ENCODE assay signal across 9 cellular contexts in the genomic region with DNA sequence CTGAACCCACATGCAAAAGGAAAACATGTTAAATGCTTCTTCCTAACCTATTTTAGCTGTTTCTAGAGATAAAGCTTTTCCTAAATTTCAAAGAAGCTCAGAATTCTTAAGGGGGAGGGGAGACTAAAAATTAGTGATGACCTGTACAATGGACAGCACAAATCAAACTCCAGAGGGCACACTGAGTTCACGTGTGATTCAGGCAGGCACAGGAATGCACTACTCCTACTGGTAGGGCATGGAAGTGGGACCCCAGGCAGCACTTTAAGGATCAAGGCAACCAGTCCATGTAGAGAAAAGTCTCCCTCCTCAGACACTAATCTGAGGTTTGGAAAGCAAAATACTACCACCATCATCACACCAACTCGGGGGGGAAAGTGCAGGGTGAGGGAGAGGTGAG. TPM values are rescaled to one million over a fixed set of nuclear protein-coding genes. Genes with fewer than 3 reads are reported as not detected.
DNase-seq lines count a peak whose midpoint lies in the region; ATAC-seq and TF ChIP-seq lines count a peak whose summit lies in the region.
"Had no signal": no experiment of that assay in that cellular context is flagged by ENCODE, and none has a peak within 500 bp of the region (broad histone marks: within the 10 kb centered on the region; RNA-seq: fewer than 3 reads in every experiment).

No MANE protein-coding gene starts in this region.

- TF ChIP-seq POLR2A in body of pancreas (IDR thresholded peaks at IDR 0.05): no peak

- no peaks in the 10 kb centered on the region for H3K9me3 Mint-ChIP-seq in memory B cell

- no peak overlapping the region for H3K27ac ChIP-seq in body of pancreas
- H3K27ac ChIP-seq: pancreas had no signal

- H3K27me3 ChIP-seq in body of pancreas: no peaks in the 10 kb centered on the region
- H3K27me3 ChIP-seq: pancreas had no signal

- ATAC-seq in body of pancreas (no peak), memory B cell (ENCODE audit: low read depth) (peak; percentile 44), GM19324 (IDR thresholded peaks at IDR 0.05; ENCODE audit: low FRiP score, unreplicated experiment) (no peak), GM21381 (IDR thresholded peaks at IDR 0.05; ENCODE audit: unreplicated experiment) (no peak)

- intact Hi-C loops in body of pancreas (cut with DNase I): no loop called here

- H3K4me3 Mint-ChIP-seq in memory B cell: no peak overlapping the region

- TF ChIP-seq CTCF in body of pancreas (IDR thresholded peaks at IDR 0.05): peak in 4 of 7 experiments; percentile 10 to 36 (median 27)

- no peaks in the 10 kb centered on the region for H3K9me3 ChIP-seq in body of pancreas
- H3K9me3 ChIP-seq: pancreas had no signal

- peak; percentile 15 for DNase-seq in EH (ENCODE audit: low read depth)
- peak; percentile 14 for DNase-seq in LoVo (ENCODE audit: low spot score)
- DNase-seq in body of pancreas: no peak
- no peak for DNase-seq in memory B cell (ENCODE audit: low spot score in 2 of 2)
- DNase-seq in T-helper 1 cell: no peak
- no peak for DNase-seq in germinal center (ENCODE audit: low spot score)
- DNase-seq: pancreas had no signal

- WGBS in body of pancreas, 2 donors: 45 to 46% methylated on average over 2 of the region's 2 CpGs

- no peak overlapping the region for H3K4me3 ChIP-seq in body of pancreas
- H3K4me3 ChIP-seq: pancreas had no signal

- H3K4me1 Mint-ChIP-seq in memory B cell: peaks cover 2% of the 10 kb centered on the region

- H3K27me3 Mint-ChIP-seq in memory B cell: no peaks in the 10 kb centered on the region

- H3K4me1 ChIP-seq in body of pancreas: no peaks in the 10 kb centered on the region
- H3K4me1 ChIP-seq: pancreas had no signal

- no peak overlapping the region for H3K27ac Mint-ChIP-seq in memory B cell

- no peaks in the 10 kb centered on the region for H3K36me3 ChIP-seq in body of pancreas (replicated peaks in 1 of 2; ENCODE audit: insufficient read depth in 1 of 2, low read depth in 2 of 2)
- H3K36me3 ChIP-seq: pancreas had no signal

- no peaks in the 10 kb centered on the region for H3K36me3 Mint-ChIP-seq in memory B cell

RNA-seq across cellular contexts. Expression of gene CLCA4, which starts 31.3 kb away (rescaled TPM):
- not detected for total RNA-seq in body of pancreas

RNA-seq across cellular contexts. Expression of gene CLCA1, which starts 46.9 kb away (rescaled TPM):
- total RNA-seq in body of pancreas: not detected

Comparison
In these comparisons a context has a peak if more than half of its experiments do, and no peak if none do; other contexts are left out.
1. DNase-seq: peak in EH (single experiment) and LoVo (single experiment); none in body of pancreas (0 of 4), memory B cell (0 of 2), T-helper 1 cell (0 of 5) and germinal center (single experiment).